29 cellular contexts compared by ENCODE assay signal in genomic region chr2:221495766-221496165, GRCh38.
"Had no signal": no experiment of that assay in that cellular context is flagged by ENCODE, and none has a peak within 500 bp of the region (broad histone marks: within the 10 kb centered on the region; RNA-seq: fewer than 3 reads in every experiment).

No MANE protein-coding gene starts in this region.

- H3K27ac Mint-ChIP-seq: activated B cell treated with CpG ODN at 0.5 μM for 24 hours; activated CD4-positive, alpha-beta T cell treated with anti-CD3 and anti-CD28 coated beads for 36 hours; activated naive CD4-positive, alpha-beta T cell treated with anti-CD3 and anti-CD28 coated beads for 36 hours; activated naive CD8-positive, alpha-beta T cell treated with anti-CD3 and anti-CD28 coated beads, Interleukin-2, amount 10 ng/mL, durations not matched to agents 7 days and 5 days; activated T-cell treated with anti-CD3 and anti-CD28 coated beads, Interleukin-2, amount 50 U/mL, for 72 hours; stimulated activated effector memory CD8-positive, alpha-beta T cell treated with anti-CD3 and anti-CD28 coated beads, Interleukin-12 subunit alpha, Interleukin-12 subunit beta, amount 100 ng/mL, for 72 hours had no signal

- ATAC-seq: activated CD4-positive, alpha-beta T cell treated with anti-CD3 and anti-CD28 coated beads for 36 hours; activated T-cell treated with anti-CD3 and anti-CD28 coated beads, Interleukin-2, amount 50 U/mL, for 72 hours; gastroesophageal sphincter; left colon; lower lobe of right lung; pancreas; sciatic nerve; stimulated activated effector memory CD8-positive, alpha-beta T cell treated with anti-CD3 and anti-CD28 coated beads, Interleukin-12 subunit alpha, Interleukin-12 subunit beta, amount 100 ng/mL, for 72 hours had no signal

- H3K36me3 ChIP-seq: breast epithelium, lower lobe of right lung, pancreas, stomach, uterus had no signal

- H3K27me3 Mint-ChIP-seq: activated B cell treated with CpG ODN at 0.5 μM for 24 hours; activated CD4-positive, alpha-beta T cell treated with anti-CD3 and anti-CD28 coated beads for 36 hours; naive B cell had no signal

- H3K4me1 Mint-ChIP-seq: activated naive CD8-positive, alpha-beta T cell treated with anti-CD3 and anti-CD28 coated beads, Interleukin-2, amount 10 ng/mL, durations not matched to agents 7 days and 5 days had no signal

- H3K27me3 ChIP-seq: breast epithelium, gastroesophageal sphincter, pancreas, stomach, suprapubic skin, uterus had no signal

- H3K4me3 Mint-ChIP-seq: activated B cell treated with CpG ODN at 0.5 μM for 24 hours; activated CD4-positive, alpha-beta T cell treated with anti-CD3 and anti-CD28 coated beads for 36 hours; activated naive CD4-positive, alpha-beta T cell treated with anti-CD3 and anti-CD28 coated beads for 36 hours; activated naive CD8-positive, alpha-beta T cell treated with anti-CD3 and anti-CD28 coated beads, Interleukin-2, amount 10 ng/mL, durations not matched to agents 7 days and 5 days; activated T-cell treated with anti-CD3 and anti-CD28 coated beads, Interleukin-2, amount 50 U/mL, for 72 hours; naive B cell; stimulated activated effector memory CD8-positive, alpha-beta T cell treated with anti-CD3 and anti-CD28 coated beads, Interleukin-12 subunit alpha, Interleukin-12 subunit beta, amount 100 ng/mL, for 72 hours had no signal

- H3K9me3 ChIP-seq: breast epithelium, gastroesophageal sphincter, lower lobe of right lung, pancreas, stomach, suprapubic skin, uterus had no signal

- H3K27ac ChIP-seq: breast epithelium, coronary artery, epithelial cell of prostate, gastroesophageal sphincter, lower lobe of right lung, pancreas, stomach, suprapubic skin, uterus had no signal

- H3K36me3 Mint-ChIP-seq: activated naive CD8-positive, alpha-beta T cell treated with anti-CD3 and anti-CD28 coated beads, Interleukin-2, amount 10 ng/mL, durations not matched to agents 7 days and 5 days; stimulated activated effector memory CD8-positive, alpha-beta T cell treated with anti-CD3 and anti-CD28 coated beads, Interleukin-12 subunit alpha, Interleukin-12 subunit beta, amount 100 ng/mL, for 72 hours had no signal

- DNase-seq: activated B cell treated with CpG ODN at 0.5 μM for 24 hours; activated CD4-positive, alpha-beta T cell treated with anti-CD3 and anti-CD28 coated beads for 36 hours; activated CD4-positive, alpha-beta T cell treated with anti-CD3 and anti-CD28 coated beads, Interleukin-2, amount 50 U/mL, for 48 hours; activated effector memory CD4-positive, alpha-beta T cell treated with Interleukin-2 at 50 U/mL for 16 hours; activated naive CD4-positive, alpha-beta T cell treated with anti-CD3 and anti-CD28 coated beads for 36 hours; activated naive CD8-positive, alpha-beta T cell treated with anti-CD3 and anti-CD28 coated beads, Interleukin-2, amount 10 ng/mL, durations not matched to agents 7 days and 5 days; activated T-cell treated with anti-CD3 and anti-CD28 coated beads, Interleukin-2, amount 50 U/mL, for 72 hours; amniotic stem cell; cerebellar nuclear complex; head of caudate nucleus; hypothalamus; islet precursor cell; left colon; lower lobe of right lung; naive B cell; pancreas; small intestine; stimulated activated CD4-positive, alpha-beta T cell treated with anti-CD3 and anti-CD28 coated beads, Interleukin-2, amount 100 ng/mL, for 24 hours; stomach; T-helper 1 cell; trophoblast cell; uterus had no signal

- H3K9me3 Mint-ChIP-seq: activated B cell treated with CpG ODN at 0.5 μM for 24 hours; activated naive CD4-positive, alpha-beta T cell treated with anti-CD3 and anti-CD28 coated beads for 36 hours; activated naive CD8-positive, alpha-beta T cell treated with anti-CD3 and anti-CD28 coated beads, Interleukin-2, amount 10 ng/mL, durations not matched to agents 7 days and 5 days; activated T-cell treated with anti-CD3 and anti-CD28 coated beads, Interleukin-2, amount 50 U/mL, for 72 hours; naive B cell; stimulated activated effector memory CD8-positive, alpha-beta T cell treated with anti-CD3 and anti-CD28 coated beads, Interleukin-12 subunit alpha, Interleukin-12 subunit beta, amount 100 ng/mL, for 72 hours had no signal

- H3K4me3 ChIP-seq: breast epithelium, coronary artery, gastroesophageal sphincter, lower lobe of right lung, pancreas, stomach, suprapubic skin, uterus had no signal

- FAIRE-seq: pancreas, small intestine had no signal

- H3K4me1 ChIP-seq: breast epithelium, gastroesophageal sphincter, lower lobe of right lung, pancreas, uterus had no signal
